In genomic region chr3:150738688-150739087, GRCh38 we compare ENCODE assay signal across 12 cellular contexts. TPM values are rescaled to one million over a fixed set of nuclear protein-coding genes. Genes with fewer than 3 reads are reported as not detected.
DNase-seq lines count a peak whose midpoint lies in the region; ATAC-seq and TF ChIP-seq lines count a peak whose summit lies in the region.
"Had no signal": no experiment of that assay in that cellular context is flagged by ENCODE, and none has a peak within 500 bp of the region (broad histone marks: within the 10 kb centered on the region; RNA-seq: fewer than 3 reads in every experiment).

No MANE protein-coding gene starts in this region.

- H3K36me3 ChIP-seq in OCI-LY7 (ENCODE audit: insufficient read depth, low read length) (0 out of 2 replicates have a peak, but pooled peaks cover 7% of the 10 kb centered on the region), spleen (peaks cover 0 to 26% (median 15%) of the 10 kb centered on the region in 6 donors)
- H3K36me3 ChIP-seq: WERI-Rb-1 had no signal

- H2AFZ ChIP-seq in OCI-LY7 (ENCODE audit: low read length) = peak overlapping the region; percentile 83

- no peak for TF ChIP-seq POLR2A in spleen (IDR thresholded peaks at IDR 0.05)

- WGBS in spleen, 5 donors = 32 to 50% (median 45%) methylated on average over 4 of the region's 4 CpGs

- H3K4me3 ChIP-seq in OCI-LY7 (ENCODE audit: low read depth, low read length, poor library complexity, severe bottlenecking) = peak overlapping the region; percentile 42
- H3K4me3 ChIP-seq in choroid plexus epithelial cell (ENCODE audit: low read depth, low read length) = no peak overlapping the region
- H3K4me3 ChIP-seq in spleen = no peak overlapping the region

- H3K4me3 Mint-ChIP-seq in activated CD8-positive, alpha-beta T cell treated with anti-CD3 and anti-CD28 coated beads for 36 hours = peak overlapping the region; percentile 29
- H3K4me3 Mint-ChIP-seq in activated CD8-positive, alpha-beta T cell treated with anti-CD3 and anti-CD28 coated beads, Interleukin-2, amount 10 ng/mL, durations not matched to agents 7 days and 5 days = no peak overlapping the region

- H3K27me3 Mint-ChIP-seq in activated CD8-positive, alpha-beta T cell treated with anti-CD3 and anti-CD28 coated beads for 36 hours = no peaks in the 10 kb centered on the region
- no peaks in the 10 kb centered on the region for H3K27me3 Mint-ChIP-seq in activated CD8-positive, alpha-beta T cell treated with anti-CD3 and anti-CD28 coated beads, Interleukin-2, amount 10 ng/mL, durations not matched to agents 7 days and 5 days (ENCODE audit: low read depth)

- no peaks in the 10 kb centered on the region for H3K79me2 ChIP-seq in OCI-LY7 (ENCODE audit: insufficient read depth, low read depth, low read length)

- no peak for DNase-seq in activated CD8-positive, alpha-beta T cell treated with anti-CD3 and anti-CD28 coated beads for 36 hours
- no peak for DNase-seq in activated CD8-positive, alpha-beta T cell treated with anti-CD3 and anti-CD28 coated beads, Interleukin-2, amount 10 ng/mL, durations not matched to agents 7 days and 5 days
- DNase-seq in OCI-LY7 (ENCODE audit: low spot score) (no peak), choroid plexus epithelial cell (ENCODE audit: low read depth) (peak; percentile 56), spleen (no peak), UCSD-AML1 (lab: John Stamatoyannopoulos, UW; ENCODE audit: unreplicated experiment) (no peak)
- DNase-seq in effector CD8-positive, alpha-beta T cell (lab: John Stamatoyannopoulos, UW) = no peak
- DNase-seq: NCI-H1048, WERI-Rb-1 had no signal

- no peaks in the 10 kb centered on the region for H3K27me3 ChIP-seq in spleen (replicated peaks in 1 of 7)

- H3K4me1 ChIP-seq in OCI-LY7 (ENCODE audit: insufficient read depth, low read length, poor library complexity, severe bottlenecking) (peaks cover 23% of the 10 kb centered on the region), spleen (peaks cover 12 to 86% (median 58%) of the 10 kb centered on the region in 6 donors)

- H3K27ac ChIP-seq in OCI-LY7 (ENCODE audit: low read depth, low read length, poor library complexity, severe bottlenecking) (no peak overlapping the region), spleen (peak overlapping the region in 7 of 8 donors; percentile 27 to 82 (median 56))
- H3K27ac ChIP-seq: WERI-Rb-1 had no signal

- H3K9me3 ChIP-seq in OCI-LY7 (ENCODE audit: low read length) (no peaks in the 10 kb centered on the region), spleen (no peaks in the 10 kb centered on the region)

- peaks cover 56% of the 10 kb centered on the region for H3K36me3 Mint-ChIP-seq in activated CD8-positive, alpha-beta T cell treated with anti-CD3 and anti-CD28 coated beads for 36 hours (ENCODE audit: low read depth)
- H3K36me3 Mint-ChIP-seq in activated CD8-positive, alpha-beta T cell treated with anti-CD3 and anti-CD28 coated beads, Interleukin-2, amount 10 ng/mL, durations not matched to agents 7 days and 5 days (ENCODE audit: low read depth) = peaks cover 24% of the 10 kb centered on the region

- no peaks in the 10 kb centered on the region for H3K9me3 Mint-ChIP-seq in activated CD8-positive, alpha-beta T cell treated with anti-CD3 and anti-CD28 coated beads for 36 hours
- H3K9me3 Mint-ChIP-seq in activated CD8-positive, alpha-beta T cell treated with anti-CD3 and anti-CD28 coated beads, Interleukin-2, amount 10 ng/mL, durations not matched to agents 7 days and 5 days (ENCODE audit: insufficient read depth) = no peaks in the 10 kb centered on the region

- BruUV-seq in OCI-LY7 (replicated peaks; lab: Mats Ljungman, UMichigan) = no TSS peak

- no peak for TF ChIP-seq CTCF in activated CD8-positive, alpha-beta T cell treated with anti-CD3 and anti-CD28 coated beads for 36 hours (IDR thresholded peaks at IDR 0.05)
- TF ChIP-seq CTCF in OCI-LY7 (conservative IDR thresholded peaks at IDR 0.05; ENCODE audit: low read length) (no peak), choroid plexus epithelial cell (conservative IDR thresholded peaks at IDR 0.05; ENCODE audit: low read depth, low read length) (no peak), spleen (IDR thresholded peaks at IDR 0.05 in 8 of 11, conservative IDR thresholded peaks at IDR 0.05 in 3 of 11) (no peak)

- intact Hi-C loops in activated CD8-positive, alpha-beta T cell treated with anti-CD3 and anti-CD28 coated beads for 36 hours (cut with micrococcal nuclease) = loop anchor here (2.0 kb wide), 1 partner anchor 16 kb away; no protein-coding TSS in a partner anchor
- intact Hi-C loops in OCI-LY7 (cut with micrococcal nuclease; ENCODE audit: unreplicated experiment) (loop anchor here (1.0 to 2.0 kb wide), 2 partner anchors 24 to 192 kb away; partner anchors contain the start of genes EIF2A, SERP1 and SIAH2), spleen (cut with DNase I; ENCODE audit: low total_unique reads) (no loop called here)

- CTCF ChIA-PET in activated CD8-positive, alpha-beta T cell treated with anti-CD3 and anti-CD28 coated beads for 36 hours (lab: Charles Lee) = interaction anchor here (1.2 to 1.9 kb wide), 6 partner anchors 14 to 49 kb away, joined by 3 to 9 read pairs (median 4); partner anchors contain the start of gene SIAH2
- CTCF ChIA-PET in activated CD8-positive, alpha-beta T cell treated with anti-CD3 and anti-CD28 coated beads, Interleukin-2, amount 10 ng/mL, durations not matched to agents 7 days and 5 days (lab: Charles Lee) = interaction anchor here (0.8 to 3.3 kb wide), 7 partner anchors 9 to 126 kb away, joined by 3 to 17 read pairs (median 4); partner anchors contain the start of genes ERICH6 and SIAH2
- CTCF ChIA-PET in OCI-LY7 (lab: Charles Lee; ENCODE audit: unreplicated experiment) = interaction anchor here (1.2 kb wide), 1 partner anchor 10 kb away, joined by 3 read pairs; no protein-coding TSS in a partner anchor

- H3K4me2 ChIP-seq in OCI-LY7 (ENCODE audit: low read length) = peak overlapping the region; percentile 67

- no peak for ATAC-seq in activated CD8-positive, alpha-beta T cell treated with anti-CD3 and anti-CD28 coated beads for 36 hours
- no peak for ATAC-seq in activated CD8-positive, alpha-beta T cell treated with anti-CD3 and anti-CD28 coated beads, Interleukin-2, amount 10 ng/mL, durations not matched to agents 7 days and 5 days
- ATAC-seq in HG02840 (IDR thresholded peaks at IDR 0.05; ENCODE audit: low FRiP score, unreplicated experiment) = no peak
- ATAC-seq: Panc1 had no signal

- peaks cover 76% of the 10 kb centered on the region for H3K4me1 Mint-ChIP-seq in activated CD8-positive, alpha-beta T cell treated with anti-CD3 and anti-CD28 coated beads for 36 hours (ENCODE audit: low read depth)
- H3K4me1 Mint-ChIP-seq in activated CD8-positive, alpha-beta T cell treated with anti-CD3 and anti-CD28 coated beads, Interleukin-2, amount 10 ng/mL, durations not matched to agents 7 days and 5 days (ENCODE audit: low read depth) = peaks cover 47% of the 10 kb centered on the region

- H3K27ac Mint-ChIP-seq in activated CD8-positive, alpha-beta T cell treated with anti-CD3 and anti-CD28 coated beads for 36 hours = peak overlapping the region; percentile 99
- no peak overlapping the region for H3K27ac Mint-ChIP-seq in activated CD8-positive, alpha-beta T cell treated with anti-CD3 and anti-CD28 coated beads, Interleukin-2, amount 10 ng/mL, durations not matched to agents 7 days and 5 days

- H3K9me2 ChIP-seq in OCI-LY7 (ENCODE audit: insufficient read depth, low read length) = no peaks in the 10 kb centered on the region

- no peaks in the 10 kb centered on the region for H4K20me1 ChIP-seq in OCI-LY7 (ENCODE audit: insufficient read depth, low read length)

- POLR2A ChIA-PET in activated CD8-positive, alpha-beta T cell treated with anti-CD3 and anti-CD28 coated beads for 36 hours (lab: Charles Lee) = interaction anchor here (0.5 to 4.4 kb wide), 10 partner anchors 13 to 1575 kb away, joined by 3 to 125 read pairs (median 5); partner anchors contain the start of genes SELENOT and SIAH2
- POLR2A ChIA-PET in activated CD8-positive, alpha-beta T cell treated with anti-CD3 and anti-CD28 coated beads, Interleukin-2, amount 10 ng/mL, durations not matched to agents 7 days and 5 days (lab: Charles Lee) = interaction anchor here (0.6 to 1.7 kb wide), 2 partner anchors 24 to 194 kb away, joined by 3 to 23 read pairs; partner anchors contain the start of gene SIAH2
- POLR2A ChIA-PET in OCI-LY7 (lab: Charles Lee) = interaction anchor here (0.6 to 1.6 kb wide), 4 partner anchors 10 to 82 kb away, joined by 3 to 6 read pairs (median 3); no protein-coding TSS in a partner anchor

RNA-seq across cellular contexts. Expression of gene SIAH2, which starts 24.3 kb away (rescaled TPM):
- total RNA-seq in activated CD8-positive, alpha-beta T cell treated with anti-CD3 and anti-CD28 coated beads for 36 hours = 10 to 100 TPM; 90.3 to 91.1 TPM
- total RNA-seq in activated CD8-positive, alpha-beta T cell treated with anti-CD3 and anti-CD28 coated beads, Interleukin-2, amount 10 ng/mL, durations not matched to agents 7 days and 5 days = 10 to 100 TPM; 31.5 to 32.3 TPM
- total RNA-seq in OCI-LY7 (2014; rRNA removed; shearing (Covaris generic)) = 22.2 and 22.7 TPM in 2 replicates
- total RNA-seq in OCI-LY7 (2022) = 23.5 and 29.1 TPM in 2 replicates
- total RNA-seq in spleen = 10 to 100 TPM; 22.8 to 71.3 (median 52.5) TPM
- 10 to 100 TPM; 13.6 to 22.7 (median 20.0) TPM for polyA plus RNA-seq in spleen

RNA-seq across cellular contexts. Expression of gene ERICH6, which starts 35.0 kb away (rescaled TPM):
- total RNA-seq in activated CD8-positive, alpha-beta T cell treated with anti-CD3 and anti-CD28 coated beads for 36 hours = not detected
- under 1 TPM; 0.21 to 0.60 TPM for total RNA-seq in activated CD8-positive, alpha-beta T cell treated with anti-CD3 and anti-CD28 coated beads, Interleukin-2, amount 10 ng/mL, durations not matched to agents 7 days and 5 days
- total RNA-seq in OCI-LY7 (2014; rRNA removed; shearing (Covaris generic)) = 0.41 TPM in 1 of 2 replicates, not detected in the other
- total RNA-seq in OCI-LY7 (2022) = 0.38 TPM in 1 of 2 replicates, not detected in the other
- total RNA-seq in spleen = not detected
- not detected for polyA plus RNA-seq in spleen
- total RNA-seq: endothelial cell of umbilical vein had no signal
- polyA plus RNA-seq: endothelial cell of umbilical vein had no signal
